1 cellular context compared by ENCODE assay signal in the genomic region with DNA sequence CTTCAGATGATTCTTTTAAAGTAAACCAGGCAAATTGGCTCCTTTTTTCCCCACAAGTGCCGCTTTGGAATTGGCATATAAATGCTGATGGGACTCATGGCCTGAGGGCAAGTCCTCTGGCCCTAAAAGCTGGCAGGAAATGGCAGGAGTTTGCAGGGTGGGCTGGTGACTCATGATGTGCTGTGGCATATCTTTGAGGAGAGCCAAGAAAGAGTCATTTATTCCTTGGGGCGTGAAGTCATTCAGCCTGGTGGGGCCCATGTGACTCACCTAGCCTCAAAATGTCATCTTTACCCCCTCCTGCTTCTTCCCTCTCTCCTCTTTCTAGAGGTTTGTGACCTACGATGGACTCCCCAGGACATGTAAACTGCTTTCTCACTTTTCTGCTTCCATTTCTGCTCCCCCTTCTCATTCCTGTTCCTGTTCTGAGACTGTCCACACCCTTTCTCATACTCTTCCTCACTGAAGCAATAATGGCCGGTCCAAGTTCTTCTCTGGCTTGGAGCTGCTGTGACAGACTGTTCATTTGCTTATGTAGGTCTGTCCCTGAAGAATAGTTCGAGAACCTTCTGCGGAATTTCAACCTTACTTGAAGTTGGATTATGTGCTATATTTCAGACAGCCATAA.
A peak's percentile ranks its signal among the peaks of the same experiment; 100 is the strongest.
TF ChIP-seq lines count a peak whose summit lies in the region.

No MANE protein-coding gene starts in this region.

TF ChIP-seq in HCT116, 20 proteins besides CTCF, POLR2A, EP300 and RAD21 (continued from another document):
- TF ChIP-seq, protein P1, sequence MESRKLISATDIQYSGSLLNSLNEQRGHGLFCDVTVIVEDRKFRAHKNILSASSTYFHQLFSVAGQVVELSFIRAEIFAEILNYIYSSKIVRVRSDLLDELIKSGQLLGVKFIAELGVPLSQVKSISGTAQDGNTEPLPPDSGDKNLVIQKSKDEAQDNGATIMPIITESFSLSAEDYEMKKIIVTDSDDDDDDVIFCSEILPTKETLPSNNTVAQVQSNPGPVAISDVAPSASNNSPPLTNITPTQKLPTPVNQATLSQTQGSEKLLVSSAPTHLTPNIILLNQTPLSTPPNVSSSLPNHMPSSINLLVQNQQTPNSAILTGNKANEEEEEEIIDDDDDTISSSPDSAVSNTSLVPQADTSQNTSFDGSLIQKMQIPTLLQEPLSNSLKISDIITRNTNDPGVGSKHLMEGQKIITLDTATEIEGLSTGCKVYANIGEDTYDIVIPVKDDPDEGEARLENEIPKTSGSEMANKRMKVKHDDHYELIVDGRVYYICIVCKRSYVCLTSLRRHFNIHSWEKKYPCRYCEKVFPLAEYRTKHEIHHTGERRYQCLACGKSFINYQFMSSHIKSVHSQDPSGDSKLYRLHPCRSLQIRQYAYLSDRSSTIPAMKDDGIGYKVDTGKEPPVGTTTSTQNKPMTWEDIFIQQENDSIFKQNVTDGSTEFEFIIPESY (IDR thresholded peaks at IDR 0.05; ENCODE audit: extremely low read depth, insufficient replicate concordance, low read length) = peak; percentile 59
- TF ChIP-seq FOSL1 (IDR thresholded peaks at IDR 0.05; ENCODE audit: low read depth) = peak; percentile 100
- no peak for TF ChIP-seq ZNF274 (IDR thresholded peaks at IDR 0.05; ENCODE audit: low read depth, low read length)
- TF ChIP-seq SIN3A (IDR thresholded peaks at IDR 0.05; ENCODE audit: low read depth) = peak; percentile 90
- TF ChIP-seq JUND (IDR thresholded peaks at IDR 0.05) = peak; percentile 100
- TF ChIP-seq, protein P2, sequence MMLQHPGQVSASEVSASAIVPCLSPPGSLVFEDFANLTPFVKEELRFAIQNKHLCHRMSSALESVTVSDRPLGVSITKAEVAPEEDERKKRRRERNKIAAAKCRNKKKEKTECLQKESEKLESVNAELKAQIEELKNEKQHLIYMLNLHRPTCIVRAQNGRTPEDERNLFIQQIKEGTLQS (IDR thresholded peaks at IDR 0.05) = peak; percentile 80; the same call in 1 of the 2 replicates
- peak; percentile 81 for TF ChIP-seq CEBPB (IDR thresholded peaks at IDR 0.05; ENCODE audit: low read depth)
- no peak for TF ChIP-seq EZH2phosphoT487 (IDR thresholded peaks at IDR 0.05; ENCODE audit: borderline replicate concordance)
- peak; percentile 67; the same call in 1 of the 2 replicates for TF ChIP-seq EGR1 (IDR thresholded peaks at IDR 0.05; ENCODE audit: low read depth)
- peak; percentile 87 for TF ChIP-seq SRF (IDR thresholded peaks at IDR 0.05; ENCODE audit: low read depth)
- peak; percentile 62 for TF ChIP-seq YY1 (IDR thresholded peaks at IDR 0.05; ENCODE audit: extremely low read depth, insufficient replicate concordance, low read depth, low read length)
- TF ChIP-seq SP1 (IDR thresholded peaks at IDR 0.05; ENCODE audit: low read depth) = peak; percentile 99
- TF ChIP-seq ZFX (IDR thresholded peaks at IDR 0.05) = no peak
- TF ChIP-seq, protein P3, sequence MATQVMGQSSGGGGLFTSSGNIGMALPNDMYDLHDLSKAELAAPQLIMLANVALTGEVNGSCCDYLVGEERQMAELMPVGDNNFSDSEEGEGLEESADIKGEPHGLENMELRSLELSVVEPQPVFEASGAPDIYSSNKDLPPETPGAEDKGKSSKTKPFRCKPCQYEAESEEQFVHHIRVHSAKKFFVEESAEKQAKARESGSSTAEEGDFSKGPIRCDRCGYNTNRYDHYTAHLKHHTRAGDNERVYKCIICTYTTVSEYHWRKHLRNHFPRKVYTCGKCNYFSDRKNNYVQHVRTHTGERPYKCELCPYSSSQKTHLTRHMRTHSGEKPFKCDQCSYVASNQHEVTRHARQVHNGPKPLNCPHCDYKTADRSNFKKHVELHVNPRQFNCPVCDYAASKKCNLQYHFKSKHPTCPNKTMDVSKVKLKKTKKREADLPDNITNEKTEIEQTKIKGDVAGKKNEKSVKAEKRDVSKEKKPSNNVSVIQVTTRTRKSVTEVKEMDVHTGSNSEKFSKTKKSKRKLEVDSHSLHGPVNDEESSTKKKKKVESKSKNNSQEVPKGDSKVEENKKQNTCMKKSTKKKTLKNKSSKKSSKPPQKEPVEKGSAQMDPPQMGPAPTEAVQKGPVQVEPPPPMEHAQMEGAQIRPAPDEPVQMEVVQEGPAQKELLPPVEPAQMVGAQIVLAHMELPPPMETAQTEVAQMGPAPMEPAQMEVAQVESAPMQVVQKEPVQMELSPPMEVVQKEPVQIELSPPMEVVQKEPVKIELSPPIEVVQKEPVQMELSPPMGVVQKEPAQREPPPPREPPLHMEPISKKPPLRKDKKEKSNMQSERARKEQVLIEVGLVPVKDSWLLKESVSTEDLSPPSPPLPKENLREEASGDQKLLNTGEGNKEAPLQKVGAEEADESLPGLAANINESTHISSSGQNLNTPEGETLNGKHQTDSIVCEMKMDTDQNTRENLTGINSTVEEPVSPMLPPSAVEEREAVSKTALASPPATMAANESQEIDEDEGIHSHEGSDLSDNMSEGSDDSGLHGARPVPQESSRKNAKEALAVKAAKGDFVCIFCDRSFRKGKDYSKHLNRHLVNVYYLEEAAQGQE (IDR thresholded peaks at IDR 0.05; ENCODE audit: low read depth) = no peak
- TF ChIP-seq, protein P4, sequence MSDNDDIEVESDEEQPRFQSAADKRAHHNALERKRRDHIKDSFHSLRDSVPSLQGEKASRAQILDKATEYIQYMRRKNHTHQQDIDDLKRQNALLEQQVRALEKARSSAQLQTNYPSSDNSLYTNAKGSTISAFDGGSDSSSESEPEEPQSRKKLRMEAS (IDR thresholded peaks at IDR 0.05) = peak; percentile 80
- TF ChIP-seq POLR2AphosphoS5 (IDR thresholded peaks at IDR 0.05; ENCODE audit: low read depth, low read length) = peak; percentile 78
